Comparison of ENCODE assay signal across 1 cellular context in the genomic region with DNA sequence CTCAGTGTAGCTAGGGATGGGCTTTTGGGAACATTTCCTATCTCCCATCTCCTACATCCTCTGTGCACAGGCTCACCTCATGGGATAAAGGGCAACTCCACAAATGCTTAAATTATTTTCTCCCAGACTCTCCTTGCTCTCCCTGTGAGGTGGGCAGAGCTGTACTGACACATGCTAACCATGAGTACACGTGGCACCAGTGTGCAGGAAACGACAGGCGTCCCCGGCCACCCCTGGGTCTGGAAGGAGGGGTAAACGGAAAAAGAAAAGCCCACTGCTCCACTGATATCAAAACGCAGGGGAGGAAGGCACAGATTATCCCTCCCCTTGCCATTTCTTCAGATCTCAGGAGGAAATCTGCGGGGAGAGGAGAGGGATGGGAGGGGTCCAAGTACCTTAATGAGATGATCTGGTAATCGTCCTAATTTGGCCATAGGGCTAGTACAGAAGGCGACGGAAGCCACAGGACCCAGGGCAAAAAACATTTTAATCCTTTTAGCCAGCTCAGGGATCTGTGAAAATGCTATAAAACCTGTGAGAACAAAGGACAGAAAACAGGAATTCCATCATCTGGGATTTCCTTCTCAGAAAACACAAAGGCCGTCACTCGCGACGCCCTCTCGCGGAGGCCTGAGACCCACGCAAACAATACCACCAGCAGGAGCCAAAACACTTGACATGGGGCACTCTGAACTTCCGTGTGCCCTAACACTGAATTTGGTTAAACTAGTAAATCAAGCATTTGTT.
TF ChIP-seq lines count a peak whose summit lies in the region.

No MANE protein-coding gene starts in this region.

TF ChIP-seq in K562, 482 proteins besides CTCF, POLR2A, EP300 and RAD21:
- TF ChIP-seq ZNF280B (CRISPR knock-in tag; IDR thresholded peaks at IDR 0.05) = no peak
- TF ChIP-seq, protein P1, sequence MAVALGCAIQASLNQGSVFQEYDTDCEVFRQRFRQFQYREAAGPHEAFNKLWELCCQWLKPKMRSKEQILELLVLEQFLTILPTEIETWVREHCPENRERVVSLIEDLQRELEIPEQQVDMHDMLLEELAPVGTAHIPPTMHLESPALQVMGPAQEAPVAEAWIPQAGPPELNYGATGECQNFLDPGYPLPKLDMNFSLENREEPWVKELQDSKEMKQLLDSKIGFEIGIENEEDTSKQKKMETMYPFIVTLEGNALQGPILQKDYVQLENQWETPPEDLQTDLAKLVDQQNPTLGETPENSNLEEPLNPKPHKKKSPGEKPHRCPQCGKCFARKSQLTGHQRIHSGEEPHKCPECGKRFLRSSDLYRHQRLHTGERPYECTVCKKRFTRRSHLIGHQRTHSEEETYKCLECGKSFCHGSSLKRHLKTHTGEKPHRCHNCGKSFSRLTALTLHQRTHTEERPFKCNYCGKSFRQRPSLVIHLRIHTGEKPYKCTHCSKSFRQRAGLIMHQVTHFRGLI (CRISPR knock-in tag; IDR thresholded peaks at IDR 0.05) = no peak
- no peak for TF ChIP-seq MYBL2 (IDR thresholded peaks at IDR 0.05; ENCODE audit: low read depth)
- no peak for TF ChIP-seq MYBL2 (CRISPR knock-in tag; IDR thresholded peaks at IDR 0.05; ENCODE audit: borderline replicate concordance)
- no peak for TF ChIP-seq KLF13 (tag; IDR thresholded peaks at IDR 0.05; ENCODE audit: borderline replicate concordance, low read depth)
- TF ChIP-seq ZC3H8 (IDR thresholded peaks at IDR 0.05) = no peak
- TF ChIP-seq JUNB (CRISPR knock-in tag; conservative IDR thresholded peaks at IDR 0.05) = no peak
- TF ChIP-seq, protein P2, sequence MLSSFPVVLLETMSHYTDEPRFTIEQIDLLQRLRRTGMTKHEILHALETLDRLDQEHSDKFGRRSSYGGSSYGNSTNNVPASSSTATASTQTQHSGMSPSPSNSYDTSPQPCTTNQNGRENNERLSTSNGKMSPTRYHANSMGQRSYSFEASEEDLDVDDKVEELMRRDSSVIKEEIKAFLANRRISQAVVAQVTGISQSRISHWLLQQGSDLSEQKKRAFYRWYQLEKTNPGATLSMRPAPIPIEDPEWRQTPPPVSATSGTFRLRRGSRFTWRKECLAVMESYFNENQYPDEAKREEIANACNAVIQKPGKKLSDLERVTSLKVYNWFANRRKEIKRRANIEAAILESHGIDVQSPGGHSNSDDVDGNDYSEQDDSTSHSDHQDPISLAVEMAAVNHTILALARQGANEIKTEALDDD (IDR thresholded peaks at IDR 0.05) = no peak
